Comparison of ENCODE assay signal across 20 cellular contexts in genomic region chr4:13202731-13203519, GRCh38.
DNase-seq lines count a peak whose midpoint lies in the region; ATAC-seq and TF ChIP-seq lines count a peak whose summit lies in the region.
"Had no signal": no experiment of that assay in that cellular context is flagged by ENCODE, and none has a peak within 500 bp of the region (broad histone marks: within the 10 kb centered on the region; RNA-seq: fewer than 3 reads in every experiment).

No MANE protein-coding gene starts in this region.

- peak; percentile 69 for ATAC-seq in left ventricle myocardium superior
- ATAC-seq in heart left ventricle: no peak
- no peak for ATAC-seq in right lobe of liver
- ATAC-seq: CD8-positive, alpha-beta T cell had no signal

- H3K9me3 Mint-ChIP-seq in MCF 10A (ENCODE audit: unreplicated experiment): no peaks in the 10 kb centered on the region
- H3K9me3 Mint-ChIP-seq: CD4-positive, CD25-positive, alpha-beta regulatory T cell; CD8-positive, alpha-beta T cell had no signal

- H3K27me3 ChIP-seq in breast epithelium (no peaks in the 10 kb centered on the region), heart left ventricle (no peaks in the 10 kb centered on the region), sigmoid colon (no peaks in the 10 kb centered on the region), tibial nerve (no peaks in the 10 kb centered on the region), right lobe of liver (no peaks in the 10 kb centered on the region)
- H3K27me3 ChIP-seq: BLaER1 had no signal

- no peaks in the 10 kb centered on the region for H3K4me1 ChIP-seq in breast epithelium
- peaks cover 0 to 4% (median 0%) of the 10 kb centered on the region in 12 donors for H3K4me1 ChIP-seq in heart left ventricle
- H3K4me1 ChIP-seq in sigmoid colon: peaks cover 0 to 5% (median 0%) of the 10 kb centered on the region in 4 donors
- H3K4me1 ChIP-seq in tibial nerve: peaks cover 0 to 4% (median 0%) of the 10 kb centered on the region in 4 donors
- H3K4me1 ChIP-seq in right lobe of liver: no peaks in the 10 kb centered on the region
- H3K4me1 ChIP-seq: BLaER1, Caco-2 had no signal

- BruUV-seq in MCF 10A (replicated peaks; lab: Mats Ljungman, UMichigan): no TSS peak

- CTCF ChIA-PET in MCF 10A (lab: Yijun Ruan, JAX): no interaction called here

- H3K36me3 ChIP-seq in breast epithelium (no peaks in the 10 kb centered on the region), heart left ventricle (no peaks in the 10 kb centered on the region), sigmoid colon (no peaks in the 10 kb centered on the region), tibial nerve (no peaks in the 10 kb centered on the region), right lobe of liver (no peaks in the 10 kb centered on the region)
- H3K36me3 ChIP-seq: BLaER1 had no signal

- no peaks in the 10 kb centered on the region for H3K4me1 Mint-ChIP-seq in MCF 10A (ENCODE audit: insufficient read depth, unreplicated experiment)
- H3K4me1 Mint-ChIP-seq: B cell; CD4-positive, CD25-positive, alpha-beta regulatory T cell had no signal

- TF ChIP-seq POLR2A in breast epithelium (IDR thresholded peaks at IDR 0.05): no peak
- TF ChIP-seq POLR2A in heart left ventricle (IDR thresholded peaks at IDR 0.05): no peak
- no peak for TF ChIP-seq POLR2A in sigmoid colon (IDR thresholded peaks at IDR 0.05)
- no peak for TF ChIP-seq POLR2A in tibial nerve (IDR thresholded peaks at IDR 0.05)
- TF ChIP-seq POLR2A in right lobe of liver (IDR thresholded peaks at IDR 0.05): no peak

- H3K4me3 ChIP-seq in breast epithelium (no peak overlapping the region), heart left ventricle (no peak overlapping the region), sigmoid colon (no peak overlapping the region), tibial nerve (no peak overlapping the region), right lobe of liver (no peak overlapping the region)
- H3K4me3 ChIP-seq: BLaER1, GM23248 had no signal

- DNase-seq in MCF 10A (ENCODE audit: unreplicated experiment) (peak; percentile 14), breast epithelium (ENCODE audit: low spot score in 2 of 2) (no peak), left ventricle myocardium superior (no peak), heart left ventricle (no peak), sigmoid colon (peak; percentile 63), tibial nerve (ENCODE audit: low spot score in 2 of 2) (peak in 1 of 2 donors; percentile 44), right lobe of liver (no peak)
- DNase-seq in stimulated activated CD4-positive, alpha-beta T cell treated with anti-CD3 and anti-CD28 coated beads, Interleukin-1b, Interleukin-23, amount 100 ng/mL, for 48 hours: no peak
- DNase-seq: Caco-2; CD4-positive, CD25-positive, alpha-beta regulatory T cell; CD8-positive, alpha-beta T cell; DMS153; DND-41; GM23248; H7; HCEC 1CT had no signal

- TF ChIP-seq EP300 in sigmoid colon (IDR thresholded peaks at IDR 0.05) (no peak), tibial nerve (IDR thresholded peaks at IDR 0.05) (peak; percentile 14 to 64)

- intact Hi-C loops in MCF 10A (cut with micrococcal nuclease) (no loop called here), breast epithelium (cut with DNase I; ENCODE audit: low total_unique reads) (loop anchor here (5.0 kb wide), 1 partner anchor 354 kb away; no protein-coding TSS in a partner anchor), left ventricle myocardium superior (cut with micrococcal nuclease) (no loop called here), heart left ventricle (cut with DNase I) (no loop called here), sigmoid colon (cut with DNase I) (loop anchor here (10.0 kb wide), 1 partner anchor 348 kb away; no protein-coding TSS in a partner anchor), right lobe of liver (cut with DNase I) (no loop called here)

- POLR2A ChIA-PET in MCF 10A (lab: Yijun Ruan, JAX): no interaction called here

- TF ChIP-seq CTCF in MCF 10A (IDR thresholded peaks at IDR 0.05; ENCODE audit: unreplicated experiment): no peak
- TF ChIP-seq CTCF in breast epithelium (IDR thresholded peaks at IDR 0.05): no peak
- TF ChIP-seq CTCF in heart left ventricle (IDR thresholded peaks at IDR 0.05): no peak
- no peak for TF ChIP-seq CTCF in sigmoid colon (IDR thresholded peaks at IDR 0.05)
- no peak for TF ChIP-seq CTCF in tibial nerve (IDR thresholded peaks at IDR 0.05)
- no peak for TF ChIP-seq CTCF in right lobe of liver (IDR thresholded peaks at IDR 0.05)

- H3K27me3 Mint-ChIP-seq in MCF 10A (ENCODE audit: insufficient read depth, unreplicated experiment): no peaks in the 10 kb centered on the region
- H3K27me3 Mint-ChIP-seq: B cell; CD4-positive, CD25-positive, alpha-beta regulatory T cell had no signal

- H3K27ac Mint-ChIP-seq in MCF 10A (ENCODE audit: low read depth, unreplicated experiment): no peak overlapping the region
- H3K27ac Mint-ChIP-seq: B cell; CD4-positive, CD25-positive, alpha-beta regulatory T cell; CD8-positive, alpha-beta T cell had no signal

- no peaks in the 10 kb centered on the region for H3K36me3 Mint-ChIP-seq in MCF 10A (ENCODE audit: insufficient read depth, unreplicated experiment)
- H3K36me3 Mint-ChIP-seq: CD4-positive, CD25-positive, alpha-beta regulatory T cell had no signal

- 82 to 87% (median 83%) methylated on average over 2 of the region's 2 CpGs for WGBS in heart left ventricle, 4 donors
- 94% methylated on average over 2 of the region's 2 CpGs for whole genome bisulfite sequencing in sigmoid colon, 2 donors
- 51 to 70% methylated on average over 2 of the region's 2 CpGs for WGBS in tibial nerve, 2 donors
- 80% methylated on average over 2 of the region's 2 CpGs for WGBS in right lobe of liver (ENCODE audit: insufficient coverage, low coverage, low lambda C conversion rate, missing lambda C conversion rate)

- H3K4me3 Mint-ChIP-seq in MCF 10A (ENCODE audit: unreplicated experiment): no peak overlapping the region
- H3K4me3 Mint-ChIP-seq: B cell; CD4-positive, CD25-positive, alpha-beta regulatory T cell; CD8-positive, alpha-beta T cell had no signal

- no peak overlapping the region for H3K27ac ChIP-seq in breast epithelium
- H3K27ac ChIP-seq in heart left ventricle: no peak overlapping the region
- peak overlapping the region in 1 of 4 donors; percentile 29 for H3K27ac ChIP-seq in sigmoid colon
- no peak overlapping the region for H3K27ac ChIP-seq in tibial nerve
- H3K27ac ChIP-seq in right lobe of liver: no peak overlapping the region
- H3K27ac ChIP-seq: 22Rv1, BLaER1, C4-2B, GM23248 had no signal

- H3K9me3 ChIP-seq in breast epithelium (no peaks in the 10 kb centered on the region), heart left ventricle (no peaks in the 10 kb centered on the region), sigmoid colon (peaks cover 0 to 3% (median 0%) of the 10 kb centered on the region in 4 donors), tibial nerve (no peaks in the 10 kb centered on the region), right lobe of liver (no peaks in the 10 kb centered on the region)
- H3K9me3 ChIP-seq: BLaER1, Caco-2 had no signal

Comparison
In these comparisons a context has a peak if more than half of its experiments do, and no peak if none do; other contexts are left out.
1. DNase-seq: peak in MCF 10A (single experiment) and sigmoid colon (single experiment); none in breast epithelium (0 of 2), left ventricle myocardium superior (single experiment), heart left ventricle (0 of 5), stimulated activated CD4-positive, alpha-beta T cell treated with anti-CD3 and anti-CD28 coated beads, Interleukin-1b, Interleukin-23, amount 100 ng/mL, for 48 hours (single experiment) and right lobe of liver (0 of 3).
2. intact Hi-C loops: an anchor here in breast epithelium (5.0 kb wide) and sigmoid colon (10.0 kb wide); none called in MCF 10A, left ventricle myocardium superior, heart left ventricle and right lobe of liver.